Comparison of ENCODE assay signal across 8 cellular contexts in the genomic region with DNA sequence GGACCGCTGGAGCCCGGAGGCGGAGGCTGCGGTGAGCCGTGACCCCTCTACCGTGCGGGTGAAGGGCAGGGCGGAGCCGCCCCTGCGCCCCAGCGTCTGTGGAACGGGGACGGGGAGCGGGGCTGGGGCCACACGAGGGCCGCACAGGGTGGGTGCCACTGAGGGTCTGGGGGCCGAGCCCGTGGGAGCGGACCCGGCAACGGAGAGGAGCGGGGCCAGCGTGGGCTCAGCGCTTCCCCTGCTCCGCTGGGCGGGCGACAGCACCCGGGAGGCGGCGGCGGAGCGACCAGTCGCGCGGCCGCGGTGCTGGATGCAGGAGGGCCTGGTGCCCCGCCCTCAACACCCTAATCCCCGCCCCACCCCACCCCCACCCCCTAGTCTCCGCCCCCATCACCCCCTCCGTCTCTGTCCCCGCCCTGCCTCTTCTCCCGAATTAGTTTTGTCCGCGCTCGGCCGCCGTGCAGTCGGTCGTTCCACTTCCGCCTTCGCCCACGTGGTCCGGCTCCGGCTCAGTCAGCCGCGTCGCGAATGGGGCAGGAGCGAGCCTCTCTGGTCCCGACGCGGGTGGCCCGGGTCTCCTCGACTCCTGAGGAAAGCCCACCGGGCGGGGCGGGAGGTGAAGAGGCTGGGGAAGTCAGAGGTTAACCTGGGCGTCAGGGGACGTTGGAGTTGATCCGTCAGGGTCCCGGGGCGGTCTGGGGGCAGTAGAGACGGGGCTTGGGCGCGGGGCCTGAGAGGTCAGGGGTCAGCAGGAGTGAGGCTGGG. TPM values are rescaled to one million over a fixed set of nuclear protein-coding genes. Genes with fewer than 3 reads are reported as not detected.
DNase-seq lines count a peak whose midpoint lies in the region; ATAC-seq and TF ChIP-seq lines count a peak whose summit lies in the region.

TSS of gene PUS1 (plus strand) at position 512 of the 765 bp plus-strand sequence. CDS start 447 bp downstream, outside the sequence.

- TF ChIP-seq CTCF in fibroblast of pulmonary artery (IDR thresholded peaks at IDR 0.05; ENCODE audit: low read length, missing control alignments) (no peak), nephron (IDR thresholded peaks at IDR 0.05; ENCODE audit: unreplicated experiment in 3 of 3) (no peak)

- DNase-seq in EH (ENCODE audit: low read depth) (peak; percentile 95), H4 (ENCODE audit: low spot score) (peak; percentile 93), LoVo (ENCODE audit: low spot score) (peak; percentile 97), fibroblast of pulmonary artery (ENCODE audit: low read depth) (peak; percentile 95)
- DNase-seq in activated T-helper 9 cell treated with anti-CD3 and anti-CD28 coated beads, Interleukin-2, amount 50 U/mL, for 16 hours (ENCODE audit: low read depth): peak; percentile 90
- peak; percentile 93 for DNase-seq in stimulated activated naive CD8-positive, alpha-beta T cell treated with anti-CD3 and anti-CD28 coated beads, Interleukin-15, Interleukin-2, amounts not matched to agents 100 U/mL and 50 U/mL, for 24 hours

- peak within 1 kb of the TSS in 1 of 3 experiments; percentile 66 for H3K27ac Mint-ChIP-seq in nephron

- H3K4me3 Mint-ChIP-seq in nephron: peak within 1 kb of the TSS; percentile 90 to 98 (median 92)

- peak within 1 kb of the TSS; percentile 93 for H3K4me3 ChIP-seq in fibroblast of pulmonary artery (replicated peaks; ENCODE audit: low read depth, low read length)

- peaks cover 4% of the 10 kb centered on the region for H3K27me3 Mint-ChIP-seq in nephron (ENCODE audit: low read depth)

- peak; percentile 84 for ATAC-seq in stimulated activated naive CD8-positive, alpha-beta T cell treated with anti-CD3 and anti-CD28 coated beads, Interleukin-15, Interleukin-2, amounts not matched to agents 100 U/mL and 50 U/mL, for 24 hours

- TF ChIP-seq POLR2A in Raji (IDR thresholded peaks at IDR 0.05; ENCODE audit: insufficient read depth, low read depth, low read length): peak; percentile 83

- H3K36me3 Mint-ChIP-seq in nephron (ENCODE audit: low read depth): peaks cover 21% of the 10 kb centered on the region

- H3K9me3 Mint-ChIP-seq in nephron: no peaks in the 10 kb centered on the region

- H3K4me1 Mint-ChIP-seq in nephron: peaks cover 12% of the 10 kb centered on the region

RNA-seq across cellular contexts. Expression of gene PUS1, which starts in this region (rescaled TPM):
- 6.3 and 9.0 TPM in 2 replicates for total RNA-seq in H4 (2014; rRNA removed; shearing (Covaris generic))

Comparison
In these comparisons a context has a peak if more than half of its experiments do, and no peak if none do; other contexts are left out.
1. Peak in every context shown above with its lines: DNase-seq, ATAC-seq and H3K4me3 ChIP-seq.